31 cellular contexts compared by ENCODE assay signal in the genomic region with DNA sequence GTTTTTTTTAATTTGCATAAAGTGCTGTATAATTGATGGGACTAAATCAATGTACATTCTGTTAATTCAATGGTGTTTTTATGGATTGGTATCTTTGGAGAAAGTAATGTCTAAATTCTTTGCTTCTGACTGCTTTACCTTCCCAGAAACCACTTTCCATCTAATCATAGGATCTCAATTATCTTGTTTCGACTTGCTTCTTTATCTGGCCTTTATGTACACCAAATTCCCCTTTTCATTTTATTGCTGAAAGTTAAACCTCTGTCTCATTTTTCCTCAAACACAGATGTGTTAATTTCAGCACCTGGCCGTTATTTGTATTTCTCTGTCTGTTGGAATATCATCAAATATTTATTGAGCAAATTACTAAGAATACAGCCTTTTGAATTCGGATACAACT.
"Had no signal": no experiment of that assay in that cellular context is flagged by ENCODE, and none has a peak within 500 bp of the region (broad histone marks: within the 10 kb centered on the region; RNA-seq: fewer than 3 reads in every experiment).

No MANE protein-coding gene starts in this region.

- H3K27me3 Mint-ChIP-seq: activated CD4-positive, alpha-beta T cell treated with anti-CD3 and anti-CD28 coated beads for 36 hours; activated CD4-positive, alpha-beta T cell treated with anti-CD3 and anti-CD28 coated beads, Interleukin-2, amount 10 ng/mL, durations not matched to agents 7 days and 5 days; activated naive CD4-positive, alpha-beta T cell treated with anti-CD3 and anti-CD28 coated beads, Interleukin-2, amount 50 U/mL, for 24 hours; activated naive CD8-positive, alpha-beta T cell treated with anti-CD3 and anti-CD28 coated beads, Interleukin-2, amount 10 ng/mL, durations not matched to agents 7 days and 5 days; activated T-cell treated with anti-CD3 and anti-CD28 coated beads, Interleukin-2, amount 50 U/mL, for 24 hours had no signal

- DNase-seq: activated CD4-positive, alpha-beta T cell treated with anti-CD3 and anti-CD28 coated beads for 36 hours; activated CD4-positive, alpha-beta T cell treated with anti-CD3 and anti-CD28 coated beads, Interleukin-2, amount 10 ng/mL, durations not matched to agents 7 days and 5 days; activated CD4-positive, alpha-beta T cell treated with anti-CD3 and anti-CD28 coated beads, Interleukin-2, amount 50 U/mL, for 48 hours; activated CD8-positive, alpha-beta T cell treated with anti-CD3 and anti-CD28 coated beads, Interleukin-2, amount 10 ng/mL, durations not matched to agents 7 days and 5 days; activated gamma-delta T cell; activated naive CD4-positive, alpha-beta T cell treated with Interleukin-2 at 50 U/mL for 16 hours; activated naive CD8-positive, alpha-beta T cell treated with anti-CD3 and anti-CD28 coated beads, Interleukin-2, amount 10 ng/mL, durations not matched to agents 7 days and 5 days; activated T-cell treated with anti-CD3 and anti-CD28 coated beads, Interleukin-2, amount 50 U/mL, for 24 hours; body of pancreas; central memory CD4-positive, alpha-beta T cell; MM.1S; MV-4-11; NCI-H1092; NCI-H1436 treated with DMSO at 0.1 percent for 48 hours; NCI-H187 treated with DMSO at 0.1 percent for 48 hours; NCI-H2227 treated with DMSO at 0.1 percent for 48 hours; NCI-H446 treated with DMSO at 0.1 percent for 48 hours; NCI-H524; NCI-H774; PC-3; Peyer's patch; RPMI8226; SHP77 treated with DMSO at 0.1 percent for 48 hours; SK-N-SH had no signal

- H3K27me3 ChIP-seq: body of pancreas, Peyer's patch, SJSA1 had no signal

- H3K27ac Mint-ChIP-seq: activated CD4-positive, alpha-beta T cell treated with anti-CD3 and anti-CD28 coated beads for 36 hours; activated CD4-positive, alpha-beta T cell treated with anti-CD3 and anti-CD28 coated beads, Interleukin-2, amount 10 ng/mL, durations not matched to agents 7 days and 5 days; activated CD8-positive, alpha-beta T cell treated with anti-CD3 and anti-CD28 coated beads, Interleukin-2, amount 10 ng/mL, durations not matched to agents 7 days and 5 days; activated naive CD4-positive, alpha-beta T cell treated with anti-CD3 and anti-CD28 coated beads, Interleukin-2, amount 50 U/mL, for 24 hours; activated naive CD8-positive, alpha-beta T cell treated with anti-CD3 and anti-CD28 coated beads, Interleukin-2, amount 10 ng/mL, durations not matched to agents 7 days and 5 days; activated T-cell treated with anti-CD3 and anti-CD28 coated beads, Interleukin-2, amount 50 U/mL, for 24 hours; activated T-helper 2 cell treated with anti-CD3 and anti-CD28 coated beads, Interferon-gamma antibody, Interleukin-2, Interleukin-4, amounts not matched to agents 10 μg/mL and 5 μg/mL and 100 μg/mL, durations not matched to agents 14 hours and 24 hours and 36 hours; T-helper 1 cell treated with Interleukin-12 subunit alpha and Interleukin-12 subunit beta and Interleukin-4 antibody, amounts not matched to agents 30 μg/mL and 1 μg/mL, for 36 hours; T-helper 2 cell treated with Interferon-gamma antibody and Interleukin-4, amounts not matched to agents 5 μg/mL and 100 μg/mL, for 36 hours; WTC11 had no signal

- H3K4me1 ChIP-seq: body of pancreas, Peyer's patch, SJSA1 had no signal

- H3K9me3 ChIP-seq: body of pancreas, Peyer's patch, SJSA1, SK-N-SH had no signal

- H3K4me3 ChIP-seq: body of pancreas, Peyer's patch, SJSA1 had no signal

- H3K36me3 ChIP-seq: Peyer's patch, SJSA1 had no signal

- H3K4me1 Mint-ChIP-seq: activated CD4-positive, alpha-beta T cell treated with anti-CD3 and anti-CD28 coated beads for 36 hours; activated CD4-positive, alpha-beta T cell treated with anti-CD3 and anti-CD28 coated beads, Interleukin-2, amount 10 ng/mL, durations not matched to agents 7 days and 5 days; activated naive CD4-positive, alpha-beta T cell treated with anti-CD3 and anti-CD28 coated beads, Interleukin-2, amount 50 U/mL, for 24 hours; activated naive CD8-positive, alpha-beta T cell treated with anti-CD3 and anti-CD28 coated beads, Interleukin-2, amount 10 ng/mL, durations not matched to agents 7 days and 5 days; WTC11 had no signal

- H3K9me3 Mint-ChIP-seq: activated CD4-positive, alpha-beta T cell treated with anti-CD3 and anti-CD28 coated beads, Interleukin-2, amount 10 ng/mL, durations not matched to agents 7 days and 5 days; activated naive CD8-positive, alpha-beta T cell treated with anti-CD3 and anti-CD28 coated beads, Interleukin-2, amount 10 ng/mL, durations not matched to agents 7 days and 5 days; activated T-cell treated with anti-CD3 and anti-CD28 coated beads, Interleukin-2, amount 50 U/mL, for 24 hours; activated T-helper 2 cell treated with anti-CD3 and anti-CD28 coated beads, Interferon-gamma antibody, Interleukin-2, Interleukin-4, amounts not matched to agents 10 μg/mL and 5 μg/mL and 100 μg/mL, durations not matched to agents 14 hours and 24 hours and 36 hours; T-helper 1 cell treated with Interleukin-12 subunit alpha and Interleukin-12 subunit beta and Interleukin-4 antibody, amounts not matched to agents 30 μg/mL and 1 μg/mL, for 36 hours; T-helper 2 cell treated with Interferon-gamma antibody and Interleukin-4, amounts not matched to agents 5 μg/mL and 100 μg/mL, for 36 hours; WTC11 had no signal

- H3K9ac ChIP-seq: KMS-11, SK-N-SH had no signal

- H3K4me3 Mint-ChIP-seq: activated CD4-positive, alpha-beta T cell treated with anti-CD3 and anti-CD28 coated beads for 36 hours; activated CD4-positive, alpha-beta T cell treated with anti-CD3 and anti-CD28 coated beads, Interleukin-2, amount 10 ng/mL, durations not matched to agents 7 days and 5 days; activated CD8-positive, alpha-beta T cell treated with anti-CD3 and anti-CD28 coated beads, Interleukin-2, amount 10 ng/mL, durations not matched to agents 7 days and 5 days; activated naive CD4-positive, alpha-beta T cell treated with anti-CD3 and anti-CD28 coated beads, Interleukin-2, amount 50 U/mL, for 24 hours; activated naive CD8-positive, alpha-beta T cell treated with anti-CD3 and anti-CD28 coated beads, Interleukin-2, amount 10 ng/mL, durations not matched to agents 7 days and 5 days; activated T-cell treated with anti-CD3 and anti-CD28 coated beads, Interleukin-2, amount 50 U/mL, for 24 hours; T-helper 1 cell treated with Interleukin-12 subunit alpha and Interleukin-12 subunit beta and Interleukin-4 antibody, amounts not matched to agents 30 μg/mL and 1 μg/mL, for 36 hours; T-helper 2 cell treated with Interferon-gamma antibody and Interleukin-4, amounts not matched to agents 5 μg/mL and 100 μg/mL, for 36 hours; WTC11 had no signal

- H3K36me3 Mint-ChIP-seq: activated naive CD4-positive, alpha-beta T cell treated with anti-CD3 and anti-CD28 coated beads, Interleukin-2, amount 50 U/mL, for 24 hours; activated naive CD8-positive, alpha-beta T cell treated with anti-CD3 and anti-CD28 coated beads, Interleukin-2, amount 10 ng/mL, durations not matched to agents 7 days and 5 days; WTC11 had no signal

- H3K27ac ChIP-seq: body of pancreas, KMS-11, Peyer's patch, SJSA1 had no signal
